ENCODE assay signal across 8 cellular contexts in the genomic region with DNA sequence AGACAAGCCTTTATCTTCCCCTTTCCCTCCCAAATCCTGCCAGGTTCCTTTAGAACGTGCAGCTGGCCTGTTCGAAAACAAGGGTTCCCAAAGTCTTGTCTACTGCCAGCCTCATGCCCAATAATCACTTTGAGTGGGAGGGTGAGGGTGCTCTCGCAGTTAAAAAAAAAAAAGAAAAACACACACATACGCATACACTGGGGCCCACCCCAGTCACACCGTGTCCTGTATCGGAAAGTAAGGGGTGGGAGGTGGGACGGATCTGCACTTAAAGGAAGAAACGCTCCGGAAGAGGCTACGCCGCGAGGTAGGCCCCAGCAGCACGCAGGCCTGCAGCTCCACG. TPM values are rescaled to one million over a fixed set of nuclear protein-coding genes. Genes with fewer than 3 reads are reported as not detected.
DNase-seq lines count a peak whose midpoint lies in the region; ATAC-seq and TF ChIP-seq lines count a peak whose summit lies in the region.

No MANE protein-coding gene starts in this region.

- no peaks in the 10 kb centered on the region for H3K9me3 Mint-ChIP-seq in osteocyte (ENCODE audit: unreplicated experiment)

- ATAC-seq in HG02623 (IDR thresholded peaks at IDR 0.05; ENCODE audit: unreplicated experiment): peak; percentile 49

- H3K27me3 Mint-ChIP-seq in osteocyte (ENCODE audit: unreplicated experiment): no peaks in the 10 kb centered on the region

- no peaks in the 10 kb centered on the region for H3K36me3 ChIP-seq in effector memory CD4-positive, alpha-beta T cell (ENCODE audit: control insufficient read depth, insufficient read depth, low read length)

- H3K4me3 Mint-ChIP-seq in osteocyte (ENCODE audit: unreplicated experiment): peak overlapping the region; percentile 98

- DNase-seq in NCI-H1092 treated with DMSO at 0.1 percent for 48 hours (lab: John Stamatoyannopoulos, UW) (peak; percentile 41), NCI-H1092 (lab: John Stamatoyannopoulos, UW) (no peak), SIG-M5 (lab: John Stamatoyannopoulos, UW) (peak; percentile 13), osteocyte (ENCODE audit: extremely low spot score, unreplicated experiment) (no peak), NCI-H345 (lab: John Stamatoyannopoulos, UW) (no peak), mucosa of gallbladder (ENCODE audit: low spot score) (no peak)
- no peak for DNase-seq in effector memory CD4-positive, alpha-beta T cell

- TF ChIP-seq CTCF in osteocyte (IDR thresholded peaks at IDR 0.05): no peak

- H3K4me1 ChIP-seq in effector memory CD4-positive, alpha-beta T cell (ENCODE audit: control insufficient read depth, insufficient read depth, low read length, poor library complexity, severe bottlenecking): peaks cover 16% of the 10 kb centered on the region

- peak overlapping the region; percentile 87 for H3K4me3 ChIP-seq in effector memory CD4-positive, alpha-beta T cell (ENCODE audit: insufficient read depth, low read depth, low read length, poor library complexity, severe bottlenecking)

- H3K36me3 Mint-ChIP-seq in osteocyte (ENCODE audit: unreplicated experiment): no peaks in the 10 kb centered on the region

- no peaks in the 10 kb centered on the region for H3K9me3 ChIP-seq in effector memory CD4-positive, alpha-beta T cell (ENCODE audit: control insufficient read depth, low read length)

- no peaks in the 10 kb centered on the region for H3K27me3 ChIP-seq in effector memory CD4-positive, alpha-beta T cell (replicated peaks; ENCODE audit: control insufficient read depth, insufficient read depth, low read length, poor library complexity, severe bottlenecking)

- peak overlapping the region; percentile 98 for H3K27ac Mint-ChIP-seq in osteocyte (ENCODE audit: unreplicated experiment)

- peaks cover 74% of the 10 kb centered on the region for H3K4me1 Mint-ChIP-seq in osteocyte (ENCODE audit: unreplicated experiment)

- peak overlapping the region; percentile 93 for H3K27ac ChIP-seq in effector memory CD4-positive, alpha-beta T cell (ENCODE audit: insufficient read depth, low read length, poor library complexity, severe bottlenecking)

RNA-seq across cellular contexts. Expression of a gene that starts 0.5 kb away (rescaled TPM):
- total RNA-seq in osteocyte (7.7 and 9.6 TPM in 2 replicates), mucosa of gallbladder (2.6 TPM)

Comparison
In these comparisons a context has a peak if more than half of its experiments do, and no peak if none do; other contexts are left out.
1. DNase-seq: peak in NCI-H1092 treated with DMSO at 0.1 percent for 48 hours (single experiment) and SIG-M5 (single experiment); none in NCI-H1092 (single experiment), effector memory CD4-positive, alpha-beta T cell (0 of 3), osteocyte (single experiment), NCI-H345 (single experiment) and mucosa of gallbladder (single experiment).